In the genomic region with DNA sequence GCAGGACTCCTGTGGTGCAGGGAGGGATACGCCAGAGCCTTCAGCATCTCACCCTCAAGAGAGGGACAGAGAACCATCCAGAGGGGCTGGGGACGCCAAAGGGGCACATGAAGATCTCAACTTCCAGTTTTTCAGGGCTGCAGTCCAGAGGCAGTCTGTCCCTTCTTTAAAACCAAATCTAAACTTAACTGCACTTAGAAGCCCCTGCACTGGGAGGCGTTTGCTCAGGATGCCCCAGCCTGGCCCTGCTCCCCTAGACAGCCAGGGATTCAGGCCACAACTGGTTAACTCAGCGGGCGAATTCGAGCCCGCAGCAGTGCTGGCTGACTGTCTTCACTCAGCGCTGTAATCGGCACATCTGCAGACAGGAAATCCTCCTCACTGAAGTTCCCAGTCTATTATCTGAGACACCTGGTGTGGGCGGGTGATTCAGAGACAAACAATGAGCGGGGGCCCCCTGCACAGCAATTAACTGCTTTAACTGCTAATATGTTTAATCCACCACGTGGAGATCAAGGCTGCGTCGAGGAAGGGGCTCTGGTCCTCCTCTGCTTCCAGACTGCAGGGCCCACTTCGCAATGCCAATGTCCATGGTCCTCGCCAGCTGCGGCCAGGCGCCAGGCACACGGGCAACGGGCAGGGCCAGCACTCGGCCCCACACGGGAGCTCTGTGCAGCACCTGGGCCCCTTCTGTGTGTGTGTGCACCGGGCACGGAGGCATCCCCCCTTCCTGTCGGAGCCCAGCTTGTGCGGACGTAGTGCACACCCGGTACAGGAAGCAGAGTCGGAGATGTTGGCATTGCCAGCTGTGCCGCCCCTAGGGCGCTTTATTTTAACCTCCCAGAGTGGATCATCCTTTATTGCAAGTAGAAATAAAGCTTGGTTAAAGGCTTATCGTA, we compare ENCODE assay signal across 8 cellular contexts. TPM values are rescaled to one million over a fixed set of nuclear protein-coding genes. Genes with fewer than 3 reads are reported as not detected.
DNase-seq lines count a peak whose midpoint lies in the region; ATAC-seq and TF ChIP-seq lines count a peak whose summit lies in the region.

No MANE protein-coding gene starts in this region.

- peaks cover 8% of the 10 kb centered on the region for H3K36me3 Mint-ChIP-seq in activated T-cell treated with anti-CD3 and anti-CD28 coated beads, Interleukin-2, amount 50 U/mL, for 4 hours (ENCODE audit: insufficient read depth)

- peak overlapping the region; percentile 86 for H3K27ac ChIP-seq in HL-60 (replicated peaks)
- peak overlapping the region; percentile 54 for H3K27ac ChIP-seq in PC-3 (ENCODE audit: low read length)
- peak overlapping the region in 18 of 21 experiments; percentile 45 to 97 (median 82) for H3K27ac ChIP-seq in skin epidermis

- H3K4me1 Mint-ChIP-seq in activated T-cell treated with anti-CD3 and anti-CD28 coated beads, Interleukin-2, amount 50 U/mL, for 4 hours (ENCODE audit: low read depth) = peaks cover 79% of the 10 kb centered on the region

- H3K79me2 ChIP-seq in PC-3 (ENCODE audit: low read length) = no peaks in the 10 kb centered on the region

- intact Hi-C loops in PC-3 (cut with micrococcal nuclease) = loop anchor here (1.0 kb wide), 1 partner anchor 10 kb away; no protein-coding TSS in a partner anchor

- no peaks in the 10 kb centered on the region for H3K27me3 Mint-ChIP-seq in activated T-cell treated with anti-CD3 and anti-CD28 coated beads, Interleukin-2, amount 50 U/mL, for 4 hours (ENCODE audit: low read depth)

- TF ChIP-seq CTCF in HL-60 (IDR thresholded peaks at IDR 0.05; ENCODE audit: insufficient read depth, low read length) (no peak), PC-3 (conservative IDR thresholded peaks at IDR 0.05; ENCODE audit: low read depth, low read length) (no peak)

- peak overlapping the region; percentile 77 for H3K4me3 Mint-ChIP-seq in activated T-cell treated with anti-CD3 and anti-CD28 coated beads, Interleukin-2, amount 50 U/mL, for 4 hours

- H3K9ac ChIP-seq in PC-3 (ENCODE audit: low read length) = 0 out of 2 replicates have a peak overlapping the region, but pooled peaks have one; percentile 6

- peaks cover 19% of the 10 kb centered on the region for H3K4me1 ChIP-seq in PC-3 (ENCODE audit: insufficient read depth, low read length)

- H4K20me1 ChIP-seq in PC-3 (ENCODE audit: low read length) = no peaks in the 10 kb centered on the region

- H3K27me3 ChIP-seq in HL-60 (ENCODE audit: insufficient read depth, poor library complexity, severe bottlenecking) (no peaks in the 10 kb centered on the region), PC-3 (ENCODE audit: low read length) (no peaks in the 10 kb centered on the region)

- no peaks in the 10 kb centered on the region for H3K9me3 ChIP-seq in PC-3 (ENCODE audit: low read length)

- no peaks in the 10 kb centered on the region for H3K9me2 ChIP-seq in PC-3 (replicated peaks; ENCODE audit: low read length)

- no TSS peak for BruUV-seq in PC-3 (replicated peaks; lab: Mats Ljungman, UMichigan)

- H3F3A ChIP-seq in PC-3 (ENCODE audit: low read length, unreplicated experiment) = no peaks in the 10 kb centered on the region

- no peaks in the 10 kb centered on the region for H3K36me3 ChIP-seq in PC-3 (ENCODE audit: low read depth, low read length)

- POLR2A ChIA-PET in PC-3 (lab: Charles Lee; ENCODE audit: unreplicated experiment) = no interaction called here

- DNase-seq in DMS153 (lab: John Stamatoyannopoulos, UW) (peak; percentile 57), HL-60 (ENCODE audit: low read depth in 1 of 2, low spot score in 1 of 2) (peak; percentile 33 to 85), PC-3 (peak; percentile 79), germinal center (ENCODE audit: low spot score) (peak; percentile 84)
- DNase-seq in activated T-cell treated with anti-CD3 and anti-CD28 coated beads, Interleukin-2, amount 50 U/mL, for 4 hours = peak; percentile 84

- ATAC-seq in PC-3 (peak; percentile 93), GM18858 (IDR thresholded peaks at IDR 0.05; ENCODE audit: unreplicated experiment) (no peak), HG03280 (IDR thresholded peaks at IDR 0.05; ENCODE audit: unreplicated experiment) (no peak)
- ATAC-seq in activated T-cell treated with anti-CD3 and anti-CD28 coated beads, Interleukin-2, amount 50 U/mL, for 4 hours = peak; percentile 83 to 86

- peak overlapping the region; percentile 66 for H3K4me2 ChIP-seq in PC-3 (ENCODE audit: low read length)

- CTCF ChIA-PET in PC-3 (lab: Charles Lee) = interaction anchor here (1.2 kb wide), 1 partner anchor 161 kb away, joined by 4 read pairs; no protein-coding TSS in a partner anchor

- H2AFZ ChIP-seq in PC-3 (ENCODE audit: low read length) = peak overlapping the region; percentile 65

- no peaks in the 10 kb centered on the region for H3K9me3 Mint-ChIP-seq in activated T-cell treated with anti-CD3 and anti-CD28 coated beads, Interleukin-2, amount 50 U/mL, for 4 hours

- H3K4me3 ChIP-seq in HL-60 (replicated peaks; ENCODE audit: insufficient read depth, low read length) = no peak overlapping the region
- H3K4me3 ChIP-seq in PC-3 (ENCODE audit: low read length) = peak overlapping the region; percentile 22; the same call in 1 of the 2 replicates
- H3K4me3 ChIP-seq in skin epidermis = peak overlapping the region in 1 of 7 experiments; percentile 12

RNA-seq across cellular contexts. Expression of a gene that starts 36.9 kb away (rescaled TPM):
- total RNA-seq in PC-3 (2014; rRNA removed) = 27.0 and 28.8 TPM in 2 replicates
- 10 to 100 TPM; 25.9 to 26.3 (median 26.0) TPM for total RNA-seq in activated T-cell treated with anti-CD3 and anti-CD28 coated beads, Interleukin-2, amount 50 U/mL, for 4 hours

RNA-seq across cellular contexts. Expression of a gene that starts 36.9 kb away (rescaled TPM):
- 7.8 and 12.2 TPM in 2 replicates for total RNA-seq in PC-3 (2014; rRNA removed)
- total RNA-seq in activated T-cell treated with anti-CD3 and anti-CD28 coated beads, Interleukin-2, amount 50 U/mL, for 4 hours = 10 to 100 TPM; 13.7 to 19.5 (median 14.5) TPM

RNA-seq across cellular contexts. Expression of a gene that starts 50.0 kb away (rescaled TPM):
- total RNA-seq in PC-3 (2014; rRNA removed) = 204 and 205 TPM in 2 replicates
- 100 to 1,000 TPM in 1 of 3 donors, 10 to 100 TPM in 2; 95.0 to 118 (median 95.5) TPM for total RNA-seq in activated T-cell treated with anti-CD3 and anti-CD28 coated beads, Interleukin-2, amount 50 U/mL, for 4 hours

RNA-seq across cellular contexts. Expression of a gene that starts 50.0 kb away (rescaled TPM):
- total RNA-seq in PC-3 (2014; rRNA removed) = 23.0 and 32.1 TPM in 2 replicates
- 10 to 100 TPM; 15.4 to 21.6 (median 19.4) TPM for total RNA-seq in activated T-cell treated with anti-CD3 and anti-CD28 coated beads, Interleukin-2, amount 50 U/mL, for 4 hours

Comparison
In these comparisons a context has a peak if more than half of its experiments do, and no peak if none do; other contexts are left out.
1. ATAC-seq: peak in PC-3 (single experiment) and activated T-cell treated with anti-CD3 and anti-CD28 coated beads, Interleukin-2, amount 50 U/mL, for 4 hours (2 of 2); none in GM18858 (single experiment) and HG03280 (single experiment).
2. Peak in every context shown above with its lines, with median percentiles within 50 percentile points of each other: DNase-seq and H3K27ac ChIP-seq.